Comparison of ENCODE assay signal across 19 cellular contexts in the genomic region with DNA sequence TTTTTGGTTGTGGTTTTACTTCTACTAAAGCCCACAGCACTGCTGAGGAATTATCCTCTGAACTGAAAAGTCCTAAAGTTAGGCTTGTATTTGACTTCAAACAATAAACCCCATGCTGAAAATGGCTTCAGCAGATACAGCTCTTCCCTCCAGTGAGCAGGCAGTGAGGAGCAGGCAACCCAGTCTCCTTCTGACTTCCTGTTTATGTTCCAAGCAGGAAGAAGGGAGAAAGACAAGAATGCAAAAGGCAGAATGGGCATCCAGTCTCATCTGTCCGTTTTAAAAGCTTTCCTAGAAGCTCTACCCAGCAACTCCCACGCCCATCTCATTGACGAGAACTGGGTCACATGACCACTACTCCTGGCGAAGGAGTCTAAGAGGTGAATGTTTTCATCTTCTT.
DNase-seq lines count a peak whose midpoint lies in the region; ATAC-seq and TF ChIP-seq lines count a peak whose summit lies in the region.
"Had no signal": no experiment of that assay in that cellular context is flagged by ENCODE, and none has a peak within 500 bp of the region (broad histone marks: within the 10 kb centered on the region; RNA-seq: fewer than 3 reads in every experiment).

No MANE protein-coding gene starts in this region.

- H3K9me3 Mint-ChIP-seq in HFFc6, result no peaks in the 10 kb centered on the region
- H3K9me3 Mint-ChIP-seq: activated naive CD8-positive, alpha-beta T cell treated with anti-CD3 and anti-CD28 coated beads, Interleukin-2, amount 50 U/mL, for 24 hours had no signal

- H3K27ac ChIP-seq in BLaER1 (no peak overlapping the region), mesodermal cell (ENCODE audit: low read depth, low read length, severe bottlenecking) (peak overlapping the region; percentile 70), transverse colon (no peak overlapping the region)
- H3K27ac ChIP-seq: prostate gland had no signal

- no peak for TF ChIP-seq POLR2A in transverse colon (IDR thresholded peaks at IDR 0.05)

- no peak overlapping the region for H3K4me3 Mint-ChIP-seq in HFFc6
- H3K4me3 Mint-ChIP-seq: activated naive CD8-positive, alpha-beta T cell treated with anti-CD3 and anti-CD28 coated beads, Interleukin-2, amount 50 U/mL, for 24 hours had no signal

- H3K36me3 Mint-ChIP-seq in HFFc6 (ENCODE audit: low read depth), result no peaks in the 10 kb centered on the region

- no peak overlapping the region for H3K4me3 ChIP-seq in BLaER1
- H3K4me3 ChIP-seq in cardiac fibroblast (replicated peaks in 1 of 2; ENCODE audit: low read depth in 2 of 2, low read length in 2 of 2), result no peak overlapping the region
- H3K4me3 ChIP-seq in mesodermal cell (ENCODE audit: extremely low read depth, insufficient read depth, low read length, poor library complexity, severe bottlenecking), result no peak overlapping the region
- no peak overlapping the region for H3K4me3 ChIP-seq in transverse colon
- H3K4me3 ChIP-seq: HAP-1, mucosa of descending colon, prostate gland had no signal

- H3K4me1 ChIP-seq in BLaER1 (peaks cover 22% of the 10 kb centered on the region), mesodermal cell (ENCODE audit: control insufficient read depth, insufficient read depth, low read length, poor library complexity, severe bottlenecking) (peaks cover 20% of the 10 kb centered on the region), transverse colon (no peaks in the 10 kb centered on the region)
- H3K4me1 ChIP-seq: HAP-1, prostate gland had no signal

- no peak for TF ChIP-seq EP300 in transverse colon (IDR thresholded peaks at IDR 0.05; ENCODE audit: low read depth)

- H3K27me3 Mint-ChIP-seq in HFFc6 (ENCODE audit: insufficient read depth), result peaks cover 4% of the 10 kb centered on the region; the same call in 1 of the 2 replicates

- no peak overlapping the region for H3K9ac ChIP-seq in BLaER1

- WGBS in mesodermal cell (ENCODE audit: insufficient coverage in 2 of 2), 2 experiments, result 70% methylated on average over 3 of the region's 4 CpGs; no CpG with 5 or more reads in 1 of the 2 experiments
- WGBS in transverse colon (ENCODE audit: low coverage in 1 of 2), 2 donors, result 65% methylated on average over 4 of the region's 4 CpGs; no CpG with 5 or more reads in 1 of the 2 donors

- H3K9me3 ChIP-seq in BLaER1, result no peaks in the 10 kb centered on the region; the same call in 1 of the 2 replicates
- H3K9me3 ChIP-seq in mesodermal cell (ENCODE audit: control insufficient read depth, low read length), result no peaks in the 10 kb centered on the region
- H3K9me3 ChIP-seq in transverse colon, result no peaks in the 10 kb centered on the region
- H3K9me3 ChIP-seq: HAP-1, mucosa of descending colon, prostate gland had no signal

- intact Hi-C loops in transverse colon (cut with DNase I; ENCODE audit: low total_unique reads), result no loop called here

- peaks cover 25% of the 10 kb centered on the region for H3K4me1 Mint-ChIP-seq in HFFc6 (ENCODE audit: low read depth)
- H3K4me1 Mint-ChIP-seq: activated naive CD8-positive, alpha-beta T cell treated with anti-CD3 and anti-CD28 coated beads, Interleukin-2, amount 50 U/mL, for 24 hours had no signal

- no peaks in the 10 kb centered on the region for H4K20me1 ChIP-seq in BLaER1

- H3K36me3 ChIP-seq in BLaER1 (no peaks in the 10 kb centered on the region), mesodermal cell (ENCODE audit: control insufficient read depth, insufficient read depth, low read length) (no peaks in the 10 kb centered on the region), transverse colon (no peaks in the 10 kb centered on the region)
- H3K36me3 ChIP-seq: HAP-1, prostate gland had no signal

- H3K4me2 ChIP-seq in BLaER1, result 0 out of 2 replicates have a peak overlapping the region, but pooled peaks have one; percentile 8

- H3K27me3 ChIP-seq in BLaER1, result no peaks in the 10 kb centered on the region
- H3K27me3 ChIP-seq in transverse colon, result no peaks in the 10 kb centered on the region

- ATAC-seq in GM19397 (IDR thresholded peaks at IDR 0.05; ENCODE audit: unreplicated experiment) (no peak), HG03175 (IDR thresholded peaks at IDR 0.05; ENCODE audit: unreplicated experiment) (no peak)
- ATAC-seq: activated naive CD8-positive, alpha-beta T cell treated with anti-CD3 and anti-CD28 coated beads, Interleukin-2, amount 50 U/mL, for 24 hours; mucosa of descending colon; Panc1 had no signal

- TF ChIP-seq CTCF in HFFc6 (IDR thresholded peaks at IDR 0.05) (no peak), cardiac fibroblast (IDR thresholded peaks at IDR 0.05; ENCODE audit: low read depth, low read length) (no peak), transverse colon (IDR thresholded peaks at IDR 0.05) (no peak)

- H3K27ac Mint-ChIP-seq in HFFc6, result peak overlapping the region; percentile 19; the same call in 1 of the 2 replicates
- H3K27ac Mint-ChIP-seq: activated naive CD8-positive, alpha-beta T cell treated with anti-CD3 and anti-CD28 coated beads, Interleukin-2, amount 50 U/mL, for 24 hours had no signal

- in situ Hi-C loops in transverse colon (cut with MboI; ENCODE audit: low pct_ligation_motif_present in 1 of 4, low pct_unique_long_range_greater_than_20kb in 1 of 4, low sequenced_read_pairs in 3 of 4), result no loop called here

- no peak for DNase-seq in HFFc6
- DNase-seq in cardiac fibroblast (ENCODE audit: low read depth in 2 of 2), result peak; percentile 42 to 52
- DNase-seq in UCSD-AML1 (lab: John Stamatoyannopoulos, UW; ENCODE audit: unreplicated experiment), result no peak
- DNase-seq in transverse colon, result no peak
- DNase-seq: activated CD4-positive, alpha-beta T cell treated with anti-CD3 and anti-CD28 coated beads for 4 hours; activated naive CD8-positive, alpha-beta T cell treated with anti-CD3 and anti-CD28 coated beads, Interleukin-2, amount 50 U/mL, for 24 hours; activated T-cell treated with anti-CD3 and anti-CD28 coated beads, Interleukin-2, amount 50 U/mL, for 1 hour; MM.1S; mucosa of descending colon; NCI-H2227 treated with DMSO at 0.1 percent for 48 hours; stimulated activated CD4-positive, alpha-beta T cell treated with anti-CD3 and anti-CD28 coated beads, Interleukin-2, amount 100 ng/mL, for 24 hours; T-helper 1 cell had no signal

Comparison
In these comparisons a context has a peak if more than half of its experiments do, and no peak if none do; other contexts are left out.
1. DNase-seq: peak in cardiac fibroblast (2 of 2); none in HFFc6 (single experiment), UCSD-AML1 (single experiment) and transverse colon (single experiment).